ENCODE assay signal across 8 cellular contexts in genomic region chr11:6298605-6299004, GRCh38. TPM values are rescaled to one million over a fixed set of nuclear protein-coding genes. Genes with fewer than 3 reads are reported as not detected.
A peak's percentile ranks its signal among the peaks of the same experiment; 100 is the strongest.
DNase-seq lines count a peak whose midpoint lies in the region; ATAC-seq, FAIRE-seq and TF ChIP-seq lines count a peak whose summit lies in the region.

No MANE protein-coding gene starts in this region.

- no peaks in the 10 kb centered on the region for H3K4me1 ChIP-seq in kidney (ENCODE audit: control insufficient read depth in 1 of 2, insufficient read depth in 1 of 2, low read depth in 1 of 2, low read length in 2 of 2)

- no peaks in the 10 kb centered on the region for H3K36me3 Mint-ChIP-seq in activated T-helper 17 cell treated with anti-CD3 and anti-CD28 coated beads, Interleukin-2, amount 50 U/mL, for 72 hours (ENCODE audit: low read depth)

- H3K9me3 Mint-ChIP-seq in activated T-helper 17 cell treated with anti-CD3 and anti-CD28 coated beads, Interleukin-2, amount 50 U/mL, for 72 hours, result no peaks in the 10 kb centered on the region

- DNase-seq in Caki2 (ENCODE audit: low read depth) (peak; percentile 48), M059J (ENCODE audit: low read depth) (peak; percentile 55), kidney (no peak)
- no peak for DNase-seq in central memory CD4-positive, alpha-beta T cell
- no peak for DNase-seq in effector CD8-positive, alpha-beta T cell (lab: John Stamatoyannopoulos, UW)

- no peaks in the 10 kb centered on the region for H3K4me1 Mint-ChIP-seq in activated T-helper 17 cell treated with anti-CD3 and anti-CD28 coated beads, Interleukin-2, amount 50 U/mL, for 72 hours

- H3K27ac Mint-ChIP-seq in activated T-helper 17 cell treated with anti-CD3 and anti-CD28 coated beads, Interleukin-2, amount 50 U/mL, for 72 hours, result no peak overlapping the region

- H3K4me3 ChIP-seq in kidney (ENCODE audit: low read length in 2 of 2), result no peak overlapping the region

- H3K9ac ChIP-seq in kidney (ENCODE audit: low read length in 2 of 2), result no peak overlapping the region

- in situ Hi-C loops in Caki2 (cut with HindIII; ENCODE audit: low pct_unique_long_range_greater_than_20kb, low sequenced_read_pairs), result no loop called here

- intact Hi-C loops in kidney (cut with DNase I), result no loop called here

- no peak overlapping the region for H3K4me3 Mint-ChIP-seq in activated T-helper 17 cell treated with anti-CD3 and anti-CD28 coated beads, Interleukin-2, amount 50 U/mL, for 72 hours

- ATAC-seq in GM21390 (IDR thresholded peaks at IDR 0.05; ENCODE audit: unreplicated experiment), result peak; percentile 50
- peak; percentile 59 for ATAC-seq in activated T-helper 17 cell treated with anti-CD3 and anti-CD28 coated beads, Interleukin-2, amount 50 U/mL, for 72 hours (replicated peaks)
- no peak for ATAC-seq in HG02840 (IDR thresholded peaks at IDR 0.05; ENCODE audit: low FRiP score, unreplicated experiment)

- no peaks in the 10 kb centered on the region for H3K9me3 ChIP-seq in kidney (ENCODE audit: control insufficient read depth in 1 of 2, low read length in 2 of 2)

- FAIRE-seq in kidney (lab: Jason Lieb, UNC), result no peak

- no peaks in the 10 kb centered on the region for H3K36me3 ChIP-seq in kidney (ENCODE audit: control insufficient read depth in 1 of 2, insufficient read depth in 2 of 2, low read length in 2 of 2)

- TF ChIP-seq CTCF in kidney (IDR thresholded peaks at IDR 0.05; ENCODE audit: borderline replicate concordance, extremely low read depth, insufficient read depth), result peak; percentile 66

- peaks cover 5% of the 10 kb centered on the region for H3K27me3 Mint-ChIP-seq in activated T-helper 17 cell treated with anti-CD3 and anti-CD28 coated beads, Interleukin-2, amount 50 U/mL, for 72 hours

- no peak overlapping the region for H3K27ac ChIP-seq in kidney (ENCODE audit: low read depth in 2 of 2, low read length in 2 of 2)

RNA-seq across cellular contexts. Expression of gene CAVIN3, which starts 21.7 kb away (rescaled TPM):
- 278 and 342 TPM in 2 replicates for total RNA-seq in Caki2 (2014; rRNA removed; shearing (Covaris generic); ENCODE audit: low replicate concordance)
- total RNA-seq in M059J (2014; rRNA removed; shearing (Covaris generic)), result 114 and 146 TPM in 2 replicates
- total RNA-seq in activated T-helper 17 cell treated with anti-CD3 and anti-CD28 coated beads, Interleukin-2, amount 50 U/mL, for 72 hours, result 10 to 100 TPM in 1 of 2 donors, 1 to 10 TPM in 1; 7.6 to 37.2 TPM
- 58.1 TPM for total RNA-seq in kidney
- polyA plus RNA-seq in kidney (ENCODE audit: insufficient read depth, low read depth, low replicate concordance), result 55.1 TPM

RNA-seq across cellular contexts. Expression of gene CCKBR, which starts 39.0 kb away (rescaled TPM):
- not detected in 2 replicates for total RNA-seq in Caki2 (2014; rRNA removed; shearing (Covaris generic); ENCODE audit: low replicate concordance)
- total RNA-seq in M059J (2014; rRNA removed; shearing (Covaris generic)), result 0.86 TPM in 1 of 2 replicates, not detected in the other
- total RNA-seq in activated T-helper 17 cell treated with anti-CD3 and anti-CD28 coated beads, Interleukin-2, amount 50 U/mL, for 72 hours, result not detected
- total RNA-seq in kidney, result not detected
- polyA plus RNA-seq in kidney (ENCODE audit: insufficient read depth, low read depth, low replicate concordance), result not detected

RNA-seq across cellular contexts. Expression of gene CNGA4, which starts 59.7 kb away (rescaled TPM):
- total RNA-seq in Caki2 (2014; rRNA removed; shearing (Covaris generic); ENCODE audit: low replicate concordance), result not detected in 2 replicates
- total RNA-seq in M059J (2014; rRNA removed; shearing (Covaris generic)), result not detected in 2 replicates
- under 1 TPM in 1 of 2 donors, not detected in 1; 0.24 TPM for total RNA-seq in activated T-helper 17 cell treated with anti-CD3 and anti-CD28 coated beads, Interleukin-2, amount 50 U/mL, for 72 hours
- 0.22 TPM for total RNA-seq in kidney
- not detected for polyA plus RNA-seq in kidney (ENCODE audit: insufficient read depth, low read depth, low replicate concordance)

Comparison
In these comparisons a context has a peak if more than half of its experiments do, and no peak if none do; other contexts are left out.
1. DNase-seq: peak in Caki2 (single experiment) and M059J (single experiment); none in kidney (single experiment), central memory CD4-positive, alpha-beta T cell (single experiment) and effector CD8-positive, alpha-beta T cell (single experiment).